11 cellular contexts compared by ENCODE assay signal in genomic region chrX:12138366-12139313, GRCh38. TPM values are rescaled to one million over a fixed set of nuclear protein-coding genes. Genes with fewer than 3 reads are reported as not detected.
DNase-seq lines count a peak whose midpoint lies in the region; ATAC-seq and TF ChIP-seq lines count a peak whose summit lies in the region.
"Had no signal": no experiment of that assay in that cellular context is flagged by ENCODE, and none has a peak within 500 bp of the region (broad histone marks: within the 10 kb centered on the region; RNA-seq: fewer than 3 reads in every experiment).

TSS of gene FRMPD4 (plus strand) at chrX:12138473. CDS start at chrX:12138972, 499 bp downstream.

- CTCF ChIA-PET in MCF 10A (lab: Yijun Ruan, JAX), result no interaction called here

- BruUV-seq in MCF 10A (replicated peaks; lab: Mats Ljungman, UMichigan), result no TSS peak

- no peaks in the 10 kb centered on the region for H3K36me3 Mint-ChIP-seq in MCF 10A (ENCODE audit: insufficient read depth, unreplicated experiment)
- H3K36me3 Mint-ChIP-seq in naive thymus-derived CD8-positive, alpha-beta T cell, result no peaks in the 10 kb centered on the region
- H3K36me3 Mint-ChIP-seq in activated T-cell treated with anti-CD3 and anti-CD28 coated beads, Interleukin-2, amount 50 U/mL, for 24 hours (ENCODE audit: low read depth), result no peaks in the 10 kb centered on the region
- H3K36me3 Mint-ChIP-seq: IgD-negative memory B cell had no signal

- no peak within 1 kb of the TSS for H3K27ac ChIP-seq in suprapubic skin

- peak within 1 kb of the TSS; percentile 30 for H3K4me3 ChIP-seq in suprapubic skin

- H3K4me3 Mint-ChIP-seq in MCF 10A (ENCODE audit: unreplicated experiment), result peak within 1 kb of the TSS; percentile 72
- H3K4me3 Mint-ChIP-seq in naive thymus-derived CD8-positive, alpha-beta T cell, result no peak within 1 kb of the TSS
- H3K4me3 Mint-ChIP-seq in activated T-cell treated with anti-CD3 and anti-CD28 coated beads, Interleukin-2, amount 50 U/mL, for 24 hours, result no peak within 1 kb of the TSS

- POLR2A ChIA-PET in MCF 10A (lab: Yijun Ruan, JAX), result no interaction called here
- POLR2A ChIA-PET in naive thymus-derived CD8-positive, alpha-beta T cell (lab: Charles Lee), result no interaction called here

- no peak within 1 kb of the TSS for H3K27ac Mint-ChIP-seq in MCF 10A (ENCODE audit: low read depth, unreplicated experiment)
- H3K27ac Mint-ChIP-seq in naive thymus-derived CD8-positive, alpha-beta T cell, result no peak within 1 kb of the TSS
- no peak within 1 kb of the TSS for H3K27ac Mint-ChIP-seq in activated T-cell treated with anti-CD3 and anti-CD28 coated beads, Interleukin-2, amount 50 U/mL, for 24 hours

- H3K4me1 Mint-ChIP-seq in MCF 10A (ENCODE audit: insufficient read depth, unreplicated experiment), result peaks cover 5% of the 10 kb centered on the region
- H3K4me1 Mint-ChIP-seq in naive thymus-derived CD8-positive, alpha-beta T cell, result peaks cover 0 to 2% (median 0%) of the 10 kb centered on the region in 4 donors
- peaks cover 2% of the 10 kb centered on the region for H3K4me1 Mint-ChIP-seq in activated T-cell treated with anti-CD3 and anti-CD28 coated beads, Interleukin-2, amount 50 U/mL, for 24 hours (ENCODE audit: low read depth)

- TF ChIP-seq EP300 in suprapubic skin (IDR thresholded peaks at IDR 0.05), result no peak

- TF ChIP-seq CTCF in MCF 10A (IDR thresholded peaks at IDR 0.05; ENCODE audit: unreplicated experiment) (no peak), suprapubic skin (IDR thresholded peaks at IDR 0.05) (no peak)

- H3K27me3 Mint-ChIP-seq in MCF 10A (ENCODE audit: insufficient read depth, unreplicated experiment), result peaks cover 42% of the 10 kb centered on the region
- peaks cover 7 to 30% (median 15%) of the 10 kb centered on the region in 5 donors for H3K27me3 Mint-ChIP-seq in naive thymus-derived CD8-positive, alpha-beta T cell
- H3K27me3 Mint-ChIP-seq in activated T-cell treated with anti-CD3 and anti-CD28 coated beads, Interleukin-2, amount 50 U/mL, for 24 hours, result peaks cover 57% of the 10 kb centered on the region

- no peak for ATAC-seq in naive thymus-derived CD8-positive, alpha-beta T cell

- H3K9me3 Mint-ChIP-seq in MCF 10A (ENCODE audit: unreplicated experiment), result no peaks in the 10 kb centered on the region
- H3K9me3 Mint-ChIP-seq in naive thymus-derived CD8-positive, alpha-beta T cell, result peaks cover 0 to 6% (median 0%) of the 10 kb centered on the region in 9 donors
- no peaks in the 10 kb centered on the region for H3K9me3 Mint-ChIP-seq in activated T-cell treated with anti-CD3 and anti-CD28 coated beads, Interleukin-2, amount 50 U/mL, for 24 hours

- H3K4me1 ChIP-seq in suprapubic skin, result no peaks in the 10 kb centered on the region

- 21% methylated on average over 26 of the region's 80 CpGs for WGBS in suprapubic skin

- DNase-seq in DMS53 (lab: John Stamatoyannopoulos, UW) (peak; percentile 66), DMS53 treated with DMSO at 0.1 percent for 48 hours (lab: John Stamatoyannopoulos, UW; ENCODE audit: unreplicated experiment) (no peak), MCF 10A (ENCODE audit: unreplicated experiment) (no peak), islet precursor cell (peak; percentile 87), suprapubic skin (ENCODE audit: low spot score in 2 of 2) (no peak), NCI-H2227 (lab: John Stamatoyannopoulos, UW; ENCODE audit: unreplicated experiment) (no peak)
- no peak for DNase-seq in naive thymus-derived CD8-positive, alpha-beta T cell
- no peak for DNase-seq in activated T-cell treated with anti-CD3 and anti-CD28 coated beads, Interleukin-2, amount 50 U/mL, for 24 hours
- DNase-seq: stimulated activated CD4-positive, alpha-beta T cell treated with anti-CD3 and anti-CD28 coated beads, Interleukin-15, amount 100 ng/mL, for 24 hours had no signal

- intact Hi-C loops in MCF 10A (cut with micrococcal nuclease), result no loop called here

- H3K27me3 ChIP-seq in suprapubic skin, result peaks cover 13% of the 10 kb centered on the region

- no peaks in the 10 kb centered on the region for H3K9me3 ChIP-seq in suprapubic skin

- no peak for TF ChIP-seq POLR2A in suprapubic skin (IDR thresholded peaks at IDR 0.05)

- H3K36me3 ChIP-seq in suprapubic skin, result no peaks in the 10 kb centered on the region

RNA-seq across cellular contexts. Expression of gene FRMPD4, which starts in this region (rescaled TPM):
- total RNA-seq in MCF 10A (2022) (not detected in 2 replicates), suprapubic skin (under 1 TPM in 2 of 4 donors, not detected in 2; 0.08 to 0.13 TPM)
- not detected for total RNA-seq in naive thymus-derived CD8-positive, alpha-beta T cell
- polyA plus RNA-seq in naive thymus-derived CD8-positive, alpha-beta T cell, result not detected
- total RNA-seq: dermis microvascular lymphatic vessel endothelial cell had no signal
- polyA plus RNA-seq: IgD-negative memory B cell had no signal

Comparison
In these comparisons a context has a peak if more than half of its experiments do, and no peak if none do; other contexts are left out.
1. DNase-seq: peak in DMS53 (single experiment) and islet precursor cell (single experiment); none in DMS53 treated with DMSO at 0.1 percent for 48 hours (single experiment), MCF 10A (single experiment), suprapubic skin (0 of 2), naive thymus-derived CD8-positive, alpha-beta T cell (0 of 10), NCI-H2227 (single experiment) and activated T-cell treated with anti-CD3 and anti-CD28 coated beads, Interleukin-2, amount 50 U/mL, for 24 hours (single experiment).